In genomic region chr15:89389841-89390603, GRCh38 we compare ENCODE assay signal across 1 cellular context.
TF ChIP-seq lines count a peak whose summit lies in the region.

No MANE protein-coding gene starts in this region.

TF ChIP-seq in HepG2, 621 proteins besides CTCF, POLR2A, EP300 and RAD21 (continued from another document):
- TF ChIP-seq PRDM15 (CRISPR knock-in tag; IDR thresholded peaks at IDR 0.05) (no peak), HCFC1 (IDR thresholded peaks at IDR 0.05; ENCODE audit: low read depth, low read length) (no peak), ZNF746 (CRISPR knock-in tag; IDR thresholded peaks at IDR 0.05) (no peak), ZNF567 (CRISPR knock-in tag; IDR thresholded peaks at IDR 0.05; ENCODE audit: borderline replicate concordance) (no peak)
- TF ChIP-seq, protein P1, sequence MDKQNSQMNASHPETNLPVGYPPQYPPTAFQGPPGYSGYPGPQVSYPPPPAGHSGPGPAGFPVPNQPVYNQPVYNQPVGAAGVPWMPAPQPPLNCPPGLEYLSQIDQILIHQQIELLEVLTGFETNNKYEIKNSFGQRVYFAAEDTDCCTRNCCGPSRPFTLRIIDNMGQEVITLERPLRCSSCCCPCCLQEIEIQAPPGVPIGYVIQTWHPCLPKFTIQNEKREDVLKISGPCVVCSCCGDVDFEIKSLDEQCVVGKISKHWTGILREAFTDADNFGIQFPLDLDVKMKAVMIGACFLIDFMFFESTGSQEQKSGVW (CRISPR knock-in tag; IDR thresholded peaks at IDR 0.05; ENCODE audit: borderline replicate concordance), result no peak
- TF ChIP-seq, protein P2, sequence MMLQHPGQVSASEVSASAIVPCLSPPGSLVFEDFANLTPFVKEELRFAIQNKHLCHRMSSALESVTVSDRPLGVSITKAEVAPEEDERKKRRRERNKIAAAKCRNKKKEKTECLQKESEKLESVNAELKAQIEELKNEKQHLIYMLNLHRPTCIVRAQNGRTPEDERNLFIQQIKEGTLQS (CRISPR knock-in tag; IDR thresholded peaks at IDR 0.05), result no peak
TF ChIP-seq in HepG2: peak in this region for 0.
